Comparison of ENCODE assay signal across 8 cellular contexts in the genomic region with DNA sequence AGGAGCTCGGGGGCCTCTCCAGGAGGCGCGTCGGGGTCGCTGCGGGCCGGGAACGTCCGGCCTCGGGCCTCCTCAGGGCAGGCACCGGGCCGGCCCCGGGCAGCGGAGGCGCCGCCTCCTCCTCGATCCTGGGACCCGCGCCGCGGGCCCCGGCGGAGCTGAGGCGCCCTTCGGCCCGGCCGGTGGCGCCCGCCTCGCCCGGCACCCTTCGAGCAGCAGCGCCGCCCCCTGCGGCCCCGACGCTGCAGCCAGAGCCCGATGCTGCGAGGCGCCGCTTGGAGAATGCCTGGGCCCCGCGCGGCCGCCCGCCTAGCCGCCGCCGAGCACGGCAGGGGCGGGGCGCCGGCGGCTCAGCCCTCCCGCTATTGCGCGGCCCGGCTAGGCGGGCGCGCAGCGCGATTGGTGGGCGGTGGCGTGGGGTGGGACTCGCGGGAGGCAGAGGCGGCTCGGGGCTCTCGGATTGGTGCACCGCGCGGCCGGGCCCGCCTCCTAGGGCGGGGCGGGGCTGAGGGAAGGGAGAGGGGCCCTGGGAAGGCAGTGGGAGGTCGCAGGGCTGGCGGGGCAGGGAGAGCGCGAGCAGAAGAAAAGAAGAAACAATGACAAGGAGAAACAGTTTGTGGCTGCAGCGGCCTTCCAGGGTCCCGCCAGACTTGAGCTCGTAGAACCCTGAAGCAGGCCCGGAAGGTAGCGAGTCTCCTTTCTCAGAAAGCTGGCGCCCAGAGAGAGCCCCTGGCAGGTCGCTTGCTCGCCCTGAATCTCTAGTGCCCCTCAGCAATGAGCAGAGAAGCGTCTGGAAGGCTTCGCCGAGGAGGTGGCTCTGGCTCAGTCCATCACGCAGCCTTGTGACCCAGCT. TPM values are rescaled to one million over a fixed set of nuclear protein-coding genes. Genes with fewer than 3 reads are reported as not detected.
A peak's percentile ranks its signal among the peaks of the same experiment; 100 is the strongest.
DNase-seq lines count a peak whose midpoint lies in the region; ATAC-seq, FAIRE-seq and TF ChIP-seq lines count a peak whose summit lies in the region.

Gene EEIG1, minus strand, starts transcription at position 284 of the 853 bp plus-strand sequence. CDS start 852 bp downstream, outside the sequence.

- H3K9me3 Mint-ChIP-seq in central memory CD8-positive, alpha-beta T cell: no peaks in the 10 kb centered on the region

- H3K4me1 ChIP-seq in kidney (ENCODE audit: control insufficient read depth in 1 of 2, insufficient read depth in 1 of 2, low read depth in 1 of 2, low read length in 2 of 2): peaks cover 28 to 29% of the 10 kb centered on the region in 2 donors

- peak within 1 kb of the TSS; percentile 94 for H3K4me3 Mint-ChIP-seq in central memory CD8-positive, alpha-beta T cell

- H3K9me3 ChIP-seq in kidney (ENCODE audit: control insufficient read depth in 1 of 2, low read length in 2 of 2): no peaks in the 10 kb centered on the region

- DNase-seq in AG20443 (ENCODE audit: low spot score): peak; percentile 99
- peak; percentile 84 for DNase-seq in NCI-H510A (lab: John Stamatoyannopoulos, UW)
- DNase-seq in activated CD4-positive, CD25-positive, alpha-beta regulatory T cell treated with anti-CD3 and anti-CD28 coated beads, Interleukin-2, amount 50 U/mL, for 72 hours: peak; percentile 99
- peak; percentile 94 for DNase-seq in central memory CD8-positive, alpha-beta T cell (ENCODE audit: low spot score in 2 of 2)
- peak; percentile 99 for DNase-seq in kidney
- DNase-seq in stimulated activated CD4-positive, alpha-beta T cell treated with anti-CD3 and anti-CD28 coated beads, Interleukin-12 subunit alpha, Interleukin-12 subunit beta, amount 100 ng/mL, for 48 hours (ENCODE audit: low read depth in 2 of 3, low spot score in 1 of 3): peak; percentile 93 to 98 (median 94)

- FAIRE-seq in kidney (lab: Jason Lieb, UNC): no peak

- intact Hi-C loops in kidney (cut with DNase I): no loop called here

- H3K4me3 ChIP-seq in kidney (ENCODE audit: low read length in 2 of 2): peak within 1 kb of the TSS; percentile 80 to 95

- H3K9ac ChIP-seq in kidney (ENCODE audit: low read length in 2 of 2): peak within 1 kb of the TSS; percentile 87 to 97

- peak within 1 kb of the TSS; percentile 92 to 93 for H3K27ac ChIP-seq in kidney (ENCODE audit: low read depth in 2 of 2, low read length in 2 of 2)

- peaks cover 26% of the 10 kb centered on the region for H3K36me3 Mint-ChIP-seq in central memory CD8-positive, alpha-beta T cell (ENCODE audit: insufficient read depth)

- no peak for TF ChIP-seq CTCF in kidney (IDR thresholded peaks at IDR 0.05; ENCODE audit: borderline replicate concordance, extremely low read depth, insufficient read depth)

- no peaks in the 10 kb centered on the region for H3K36me3 ChIP-seq in kidney (ENCODE audit: control insufficient read depth in 1 of 2, insufficient read depth in 2 of 2, low read length in 2 of 2)

- peaks cover 41% of the 10 kb centered on the region for H3K4me1 Mint-ChIP-seq in central memory CD8-positive, alpha-beta T cell

- H3K27me3 Mint-ChIP-seq in central memory CD8-positive, alpha-beta T cell: no peaks in the 10 kb centered on the region

- peak within 1 kb of the TSS; percentile 94 for H3K27ac Mint-ChIP-seq in central memory CD8-positive, alpha-beta T cell (ENCODE audit: low read depth)

- ATAC-seq in GM19043 (IDR thresholded peaks at IDR 0.05; ENCODE audit: low read depth, unreplicated experiment): peak; percentile 67
- peak; percentile 63 for ATAC-seq in HG03342 (IDR thresholded peaks at IDR 0.05; ENCODE audit: unreplicated experiment)
- peak; percentile 92 for ATAC-seq in central memory CD8-positive, alpha-beta T cell (replicated peaks; ENCODE audit: extremely low read depth, poor library complexity, severe bottlenecking)

RNA-seq across cellular contexts. Expression of gene EEIG1, which starts in this region (rescaled TPM):
- 75.9 TPM for total RNA-seq in kidney
- polyA plus RNA-seq in kidney (ENCODE audit: insufficient read depth, low read depth, low replicate concordance): 34.3 TPM

Comparison
In these comparisons a context has a peak if more than half of its experiments do, and no peak if none do; other contexts are left out.
1. Peak in every context shown above with its lines: DNase-seq, ATAC-seq, H3K4me3 ChIP-seq and H3K27ac ChIP-seq.